ENCODE assay signal across 13 cellular contexts in the genomic region with DNA sequence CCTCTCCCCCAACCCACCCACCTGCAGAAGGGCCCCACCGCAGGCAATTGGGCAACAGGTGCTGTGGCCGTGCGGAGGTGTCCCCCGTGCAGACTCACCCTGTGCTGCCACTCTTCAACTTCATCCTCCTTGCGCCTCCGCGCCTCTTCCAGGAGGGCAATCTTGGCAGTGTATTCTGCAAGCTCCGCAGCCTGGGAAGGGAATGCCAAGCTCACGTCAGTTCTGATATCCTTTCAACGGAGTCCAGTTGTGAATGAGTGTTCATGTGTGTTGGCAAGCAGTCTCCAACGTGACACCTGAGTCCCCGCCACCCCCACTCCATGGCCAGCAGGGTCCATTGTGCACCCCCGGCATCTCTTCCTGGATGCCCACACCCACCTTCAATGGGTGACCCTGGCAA. TPM values are rescaled to one million over a fixed set of nuclear protein-coding genes. Genes with fewer than 3 reads are reported as not detected.
DNase-seq lines count a peak whose midpoint lies in the region; ATAC-seq and TF ChIP-seq lines count a peak whose summit lies in the region.
"Had no signal": no experiment of that assay in that cellular context is flagged by ENCODE, and none has a peak within 500 bp of the region (broad histone marks: within the 10 kb centered on the region; RNA-seq: fewer than 3 reads in every experiment).

No MANE protein-coding gene starts in this region.

- no peaks in the 10 kb centered on the region for H3K27me3 Mint-ChIP-seq in central memory CD8-positive, alpha-beta T cell
- H3K27me3 Mint-ChIP-seq in naive thymus-derived CD4-positive, alpha-beta T cell: no peaks in the 10 kb centered on the region

- no TSS peak for BruUV-seq in A673 (replicated peaks; lab: Mats Ljungman, UMichigan)

- peaks cover 27 to 99% of the 10 kb centered on the region in 2 experiments for H3K36me3 ChIP-seq in HEK293 (ENCODE audit: control insufficient read depth in 2 of 2, insufficient read depth in 1 of 2, low read length in 2 of 2)
- peaks cover 38 to 84% (median 46%) of the 10 kb centered on the region in 3 experiments for H3K36me3 ChIP-seq in naive thymus-derived CD4-positive, alpha-beta T cell (ENCODE audit: control insufficient read depth in 2 of 3, insufficient read depth in 3 of 3, low read length in 3 of 3)
- peaks cover 94 to 96% of the 10 kb centered on the region in 2 donors for H3K36me3 ChIP-seq in thyroid gland
- H3K36me3 ChIP-seq in A673 (ENCODE audit: insufficient read depth, low read length, poor library complexity, severe bottlenecking): peaks cover 93% of the 10 kb centered on the region

- POLR2A ChIA-PET in HEK293 (lab: Yijun Ruan, JAX) (interaction anchor here (0.5 to 0.9 kb wide), 2 partner anchors 98 to 101 kb away, joined by 3 to 5 read pairs; no protein-coding TSS in a partner anchor), A673 (lab: Charles Lee; ENCODE audit: low non-redundant PET) (interaction anchor here (0.5 kb wide), 1 partner anchor 17 kb away, joined by 7 read pairs; no protein-coding TSS in a partner anchor)
- POLR2A ChIA-PET in naive thymus-derived CD4-positive, alpha-beta T cell (lab: Charles Lee): interaction anchor here (0.6 to 1.0 kb wide), 2 partner anchors 100 to 786 kb away, joined by 3 to 4 read pairs; no protein-coding TSS in a partner anchor

- H3K27ac ChIP-seq in HEK293 (ENCODE audit: extremely low read depth, low read depth, low read length) (no peak overlapping the region), thyroid gland (peak overlapping the region in 1 of 3 donors; percentile 55), A673 (ENCODE audit: low read depth, low read length, poor library complexity, severe bottlenecking) (no peak overlapping the region)
- H3K27ac ChIP-seq in naive thymus-derived CD4-positive, alpha-beta T cell (ENCODE audit: low read depth, low read length): peak overlapping the region; percentile 51
- H3K27ac ChIP-seq: right lobe of liver, suprapubic skin had no signal

- in situ Hi-C loops in KBM-7 (cut with MboI; ENCODE audit: low pct_unique_long_range_greater_than_20kb, low sequenced_read_pairs): no loop called here

- H3K9me3 Mint-ChIP-seq in central memory CD8-positive, alpha-beta T cell: no peaks in the 10 kb centered on the region
- H3K9me3 Mint-ChIP-seq in naive thymus-derived CD4-positive, alpha-beta T cell: no peaks in the 10 kb centered on the region

- TF ChIP-seq CTCF in HEK293 (tag by site-specific recombination; IDR thresholded peaks at IDR 0.05) (no peak), thyroid gland (IDR thresholded peaks at IDR 0.05) (no peak), A673 (conservative IDR thresholded peaks at IDR 0.05; ENCODE audit: low read depth, low read length) (no peak)

- no peak for TF ChIP-seq POLR2A in thyroid gland (IDR thresholded peaks at IDR 0.05)

- H3K9me3 ChIP-seq in HEK293 (ENCODE audit: control insufficient read depth, insufficient read depth, low read depth, low read length) (no peaks in the 10 kb centered on the region), thyroid gland (no peaks in the 10 kb centered on the region), A673 (ENCODE audit: low read depth, low read length, poor library complexity, severe bottlenecking) (no peaks in the 10 kb centered on the region)
- H3K9me3 ChIP-seq in naive thymus-derived CD4-positive, alpha-beta T cell (ENCODE audit: control insufficient read depth in 2 of 3, low read length in 3 of 3): no peaks in the 10 kb centered on the region
- H3K9me3 ChIP-seq: right lobe of liver, suprapubic skin had no signal

- WGBS in thyroid gland, 2 donors: 95 to 98% methylated on average over 13 of the region's 13 CpGs

- no peak for ATAC-seq in central memory CD8-positive, alpha-beta T cell (replicated peaks; ENCODE audit: extremely low read depth, poor library complexity, severe bottlenecking)
- ATAC-seq in naive thymus-derived CD4-positive, alpha-beta T cell: no peak
- ATAC-seq: right lobe of liver had no signal

- H3K27me3 ChIP-seq in naive thymus-derived CD4-positive, alpha-beta T cell (ENCODE audit: control insufficient read depth in 2 of 2, insufficient read depth in 2 of 2, low read length in 2 of 2): no peaks in the 10 kb centered on the region
- H3K27me3 ChIP-seq in thyroid gland (no peaks in the 10 kb centered on the region), A673 (replicated peaks; ENCODE audit: insufficient read depth, low read depth, low read length, poor library complexity) (no peaks in the 10 kb centered on the region)
- H3K27me3 ChIP-seq: right lobe of liver, suprapubic skin had no signal

- no peak overlapping the region for H3K4me3 ChIP-seq in HEK293 (ENCODE audit: low read depth, low read length)
- no peak overlapping the region for H3K4me3 ChIP-seq in naive thymus-derived CD4-positive, alpha-beta T cell (ENCODE audit: low read length)
- no peak overlapping the region for H3K4me3 ChIP-seq in thyroid gland (replicated peaks in 1 of 3)
- no peak overlapping the region for H3K4me3 ChIP-seq in A673 (ENCODE audit: low read depth, low read length, poor library complexity, severe bottlenecking)
- H3K4me3 ChIP-seq: right lobe of liver, suprapubic skin had no signal

- intact Hi-C loops in naive thymus-derived CD4-positive, alpha-beta T cell (cut with micrococcal nuclease): no loop called here
- intact Hi-C loops in thyroid gland (cut with DNase I): no loop called here
- intact Hi-C loops in A673 (cut with micrococcal nuclease; ENCODE audit: unreplicated experiment): no loop called here

- H3K27ac Mint-ChIP-seq in central memory CD8-positive, alpha-beta T cell (ENCODE audit: low read depth): peak overlapping the region; percentile 93
- peak overlapping the region; percentile 25 to 93 (median 87) for H3K27ac Mint-ChIP-seq in naive thymus-derived CD4-positive, alpha-beta T cell

- no peaks in the 10 kb centered on the region for H3K4me1 ChIP-seq in HEK293 (ENCODE audit: control insufficient read depth, insufficient read depth, low read length)
- H3K4me1 ChIP-seq in naive thymus-derived CD4-positive, alpha-beta T cell (ENCODE audit: control insufficient read depth in 2 of 2, insufficient read depth in 2 of 2, low read length in 2 of 2): peaks cover 19 to 37% of the 10 kb centered on the region in 2 donors
- peaks cover 9 to 12% of the 10 kb centered on the region in 2 donors for H3K4me1 ChIP-seq in thyroid gland
- H3K4me1 ChIP-seq in A673 (ENCODE audit: insufficient read depth, low read length, poor library complexity, severe bottlenecking): peaks cover 16% of the 10 kb centered on the region
- H3K4me1 ChIP-seq: right lobe of liver had no signal

- H3K4me1 Mint-ChIP-seq in central memory CD8-positive, alpha-beta T cell: peaks cover 51% of the 10 kb centered on the region
- H3K4me1 Mint-ChIP-seq in naive thymus-derived CD4-positive, alpha-beta T cell: peaks cover 29 to 48% (median 42%) of the 10 kb centered on the region in 7 donors

- H3K4me3 Mint-ChIP-seq in central memory CD8-positive, alpha-beta T cell: peak overlapping the region; percentile 45
- H3K4me3 Mint-ChIP-seq in naive thymus-derived CD4-positive, alpha-beta T cell: peak overlapping the region in 2 of 10 donors; percentile 12 to 18

- CTCF ChIA-PET in HEK293 (lab: Yijun Ruan, JAX): interaction anchor here (1.7 to 2.2 kb wide), 2 partner anchors 11 to 51 kb away, joined by 3 to 7 read pairs; no protein-coding TSS in a partner anchor
- CTCF ChIA-PET in naive thymus-derived CD4-positive, alpha-beta T cell (lab: Charles Lee): no interaction called here
- CTCF ChIA-PET in A673 (lab: Charles Lee): interaction anchor here (0.5 kb wide), 1 partner anchor 20 kb away, joined by 4 read pairs; no protein-coding TSS in a partner anchor

- H3K36me3 Mint-ChIP-seq in central memory CD8-positive, alpha-beta T cell (ENCODE audit: insufficient read depth): peaks cover 94% of the 10 kb centered on the region
- peaks cover 19 to 71% (median 39%) of the 10 kb centered on the region in 5 donors for H3K36me3 Mint-ChIP-seq in naive thymus-derived CD4-positive, alpha-beta T cell

- DNase-seq in COR-L47 (lab: John Stamatoyannopoulos, UW) (peak; percentile 36), thyroid gland (no peak), A673 (ENCODE audit: low spot score) (no peak), KBM-7 (no peak)
- DNase-seq in central memory CD8-positive, alpha-beta T cell (ENCODE audit: low spot score in 2 of 2): no peak
- no peak for DNase-seq in naive thymus-derived CD4-positive, alpha-beta T cell
- no peak for DNase-seq in stimulated activated CD8-positive, alpha-beta memory T cell treated with anti-CD3 and anti-CD28 coated beads, Interleukin-4, amount 100 ng/mL, for 48 hours
- DNase-seq: activated CD8-positive, alpha-beta memory T cell treated with anti-CD3 and anti-CD28 coated beads, Interleukin-2, amount 50 U/mL, for 4 hours; foreskin fibroblast; NCI-H748 treated with DMSO at 0.1 percent for 48 hours; right lobe of liver had no signal

TF ChIP-seq in HEK293, 187 proteins besides CTCF, POLR2A, EP300 and RAD21:
- peak; percentile 77 for TF ChIP-seq SCRT2 (tag by site-specific recombination; IDR thresholded peaks at IDR 0.05)
- TF ChIP-seq ZBTB17 (tag by site-specific recombination; IDR thresholded peaks at IDR 0.05): no peak

RNA-seq across cellular contexts. Expression of a gene that starts 49.9 kb away (rescaled TPM):
- total RNA-seq in naive thymus-derived CD4-positive, alpha-beta T cell: 100 to 1,000 TPM; 132 to 201 (median 163) TPM
- 100 to 1,000 TPM; 115 to 140 TPM for polyA plus RNA-seq in naive thymus-derived CD4-positive, alpha-beta T cell
- 100 to 1,000 TPM; 221 to 412 (median 339) TPM for total RNA-seq in thyroid gland
- total RNA-seq in A673 (2021): 144 and 146 TPM in 2 replicates
